In the genomic region with DNA sequence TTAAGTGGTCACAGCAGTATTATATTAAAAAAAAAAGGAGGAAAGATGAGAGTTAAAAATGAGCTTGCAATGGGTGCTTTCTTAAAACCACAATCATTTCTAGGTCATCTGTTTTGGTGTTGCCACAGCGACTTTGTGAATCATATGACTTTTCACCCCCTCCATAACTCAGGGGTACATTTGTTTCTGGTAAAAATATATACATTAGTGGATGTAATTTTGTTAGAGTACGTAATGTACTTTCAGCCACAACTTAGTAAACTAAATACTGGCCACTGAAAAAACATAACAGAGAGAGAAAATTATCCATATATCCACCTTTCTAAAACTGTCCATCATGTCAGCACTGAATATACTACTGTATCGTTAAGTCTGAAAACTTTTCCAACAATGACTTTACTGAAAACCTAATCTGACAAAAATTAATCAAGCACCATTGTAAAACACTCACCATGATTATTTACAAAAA, we compare ENCODE assay signal across 1 cellular context.
TF ChIP-seq lines count a peak whose summit lies in the region.

No MANE protein-coding gene starts in this region.

TF ChIP-seq in endothelial cell of umbilical vein, 7 proteins besides CTCF, POLR2A, EP300 and RAD21:
- TF ChIP-seq, protein P1, sequence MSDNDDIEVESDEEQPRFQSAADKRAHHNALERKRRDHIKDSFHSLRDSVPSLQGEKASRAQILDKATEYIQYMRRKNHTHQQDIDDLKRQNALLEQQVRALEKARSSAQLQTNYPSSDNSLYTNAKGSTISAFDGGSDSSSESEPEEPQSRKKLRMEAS (IDR thresholded peaks at IDR 0.05; ENCODE audit: insufficient read depth, insufficient read length), result no peak
- TF ChIP-seq POLR2AphosphoS5 (IDR thresholded peaks at IDR 0.05; ENCODE audit: insufficient read depth, low read depth, low read length) (no peak), MYC (IDR thresholded peaks at IDR 0.05; ENCODE audit: low read depth, low read length) (no peak), GATA2 (IDR thresholded peaks at IDR 0.05; ENCODE audit: insufficient read depth, insufficient read length, low read depth, low read length) (no peak), EZH2 (IDR thresholded peaks at IDR 0.05; ENCODE audit: borderline replicate concordance, low read depth, low read length, severe bottlenecking) (no peak), FOS (IDR thresholded peaks at IDR 0.05; ENCODE audit: borderline replicate concordance, insufficient read depth, low read length) (no peak), JUN (IDR thresholded peaks at IDR 0.05; ENCODE audit: borderline replicate concordance, insufficient read depth, insufficient read length, low read depth) (no peak)
